Comparison of ENCODE assay signal across 13 cellular contexts in the genomic region with DNA sequence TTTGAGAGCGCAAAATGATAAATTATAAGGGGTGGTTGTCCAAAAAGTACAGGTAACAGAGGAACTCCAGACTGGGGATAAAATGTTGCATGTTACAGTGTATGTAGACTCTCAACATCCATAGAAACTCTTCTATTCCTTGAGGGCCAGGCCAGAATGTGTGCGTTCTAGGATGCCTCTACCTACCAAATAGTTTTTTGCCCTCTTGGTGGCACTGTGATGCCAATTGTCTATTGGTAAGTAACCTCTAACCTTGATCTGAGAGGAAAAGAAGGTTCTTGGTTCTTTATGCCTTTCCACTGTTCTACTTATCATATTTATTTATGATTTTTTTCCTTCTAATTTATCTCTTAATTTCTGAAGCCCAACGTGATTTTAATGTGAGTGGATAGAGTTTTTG.
A peak's percentile ranks its signal among the peaks of the same experiment; 100 is the strongest.
DNase-seq lines count a peak whose midpoint lies in the region; ATAC-seq, FAIRE-seq and TF ChIP-seq lines count a peak whose summit lies in the region.
"Had no signal": no experiment of that assay in that cellular context is flagged by ENCODE, and none has a peak within 500 bp of the region (broad histone marks: within the 10 kb centered on the region; RNA-seq: fewer than 3 reads in every experiment).

No MANE protein-coding gene starts in this region.

- H2BK15ac ChIP-seq in H1 (ENCODE audit: low read length) = no peak overlapping the region

- WGBS in H1 (ENCODE audit: extremely low coverage in 1 of 2, insufficient coverage in 1 of 2, insufficient read length in 1 of 2, insufficient replicate concordance in 2 of 2, low coverage in 1 of 2, low lambda C conversion rate in 2 of 2, missing lambda C conversion rate in 1 of 2), 2 experiments = 79% methylated on average over 3 of the region's 3 CpGs; no CpG with 5 or more reads in 1 of the 2 experiments
- WGBS in psoas muscle, 3 donors = 66 to 73% (median 72%) methylated on average over 3 of the region's 3 CpGs

- no peak overlapping the region for H3K23ac ChIP-seq in H1 (ENCODE audit: insufficient read length)

- H2BK12ac ChIP-seq in H1 (ENCODE audit: low read depth, low read length) = no peak overlapping the region

- no peak overlapping the region for H3K9ac ChIP-seq in H1 (replicated peaks in 1 of 4; ENCODE audit: extremely low read depth in 1 of 4, low read depth in 3 of 4, low read length in 3 of 4)

- no peak overlapping the region for H4K8ac ChIP-seq in H1 (ENCODE audit: extremely low read depth, insufficient read depth, low read length)

- no peak for TF ChIP-seq EP300 in H1 (IDR thresholded peaks at IDR 0.05; ENCODE audit: borderline replicate concordance in 1 of 2, low read depth in 2 of 2, low read length in 2 of 2)

- CTCF ChIA-PET in H1 (lab: Charles Lee; ENCODE audit: partially characterized antibody) = interaction anchor here (0.8 kb wide), 1 partner anchor 289 kb away, joined by 3 read pairs; no protein-coding TSS in a partner anchor

- no peak overlapping the region for H2BK20ac ChIP-seq in H1 (ENCODE audit: low read length)

- no peak overlapping the region for H2BK5ac ChIP-seq in H1 (ENCODE audit: low read depth, low read length)

- TF ChIP-seq CTCF in cardiac muscle cell (IDR thresholded peaks at IDR 0.05; ENCODE audit: low read depth, low read length) (peak; percentile 28), LNCaP clone FGC (IDR thresholded peaks at IDR 0.05; ENCODE audit: control insufficient read depth, extremely low read depth, insufficient read depth) (peak; percentile 53), H1 (IDR thresholded peaks at IDR 0.05; ENCODE audit: control extremely low read depth in 1 of 3, insufficient read depth in 1 of 3, low read depth in 1 of 3, low read length in 3 of 3) (peak in 2 of 3 experiments; percentile 29 to 36; a peak in 2 of 4 replicates), psoas muscle (IDR thresholded peaks at IDR 0.05) (peak; percentile 13)

- no peaks in the 10 kb centered on the region for H3K79me1 ChIP-seq in H1 (ENCODE audit: low read depth, low read length)

- intact Hi-C loops in left ventricle myocardium superior (cut with micrococcal nuclease) (loop anchor here (10.0 kb wide), 1 partner anchor 259 kb away; no protein-coding TSS in a partner anchor), psoas muscle (cut with DNase I) (no loop called here)

- H3K18ac ChIP-seq in H1 (ENCODE audit: extremely low read depth, low read length) = no peak overlapping the region

- no peak overlapping the region for H3K4me2 ChIP-seq in H1 (ENCODE audit: insufficient read depth in 1 of 2, low read depth in 2 of 2, low read length in 2 of 2)

- H3K4me1 ChIP-seq in cardiac muscle cell (ENCODE audit: low read depth) (no peaks in the 10 kb centered on the region), H1 (replicated peaks in 1 of 4; ENCODE audit: control insufficient read depth in 3 of 4, insufficient read depth in 4 of 4, low read length in 3 of 4) (no peaks in the 10 kb centered on the region), psoas muscle (no peaks in the 10 kb centered on the region)

- H2AK5ac ChIP-seq in H1 (ENCODE audit: low read depth, low read length) = no peak overlapping the region

- no peak overlapping the region for H4K91ac ChIP-seq in H1 (replicated peaks; ENCODE audit: insufficient read length, low read length)

- ATAC-seq in left ventricle myocardium superior = no peak
- ATAC-seq in psoas muscle = no peak
- ATAC-seq: stimulated activated naive CD8-positive, alpha-beta T cell treated with anti-CD3 and anti-CD28 coated beads, Interleukin-15, Interleukin-2, amounts not matched to agents 100 U/mL and 50 U/mL, for 24 hours had no signal

- H3K9me3 ChIP-seq in cardiac muscle cell (ENCODE audit: low read depth) = no peaks in the 10 kb centered on the region
- no peaks in the 10 kb centered on the region for H3K9me3 ChIP-seq in H1 (ENCODE audit: insufficient read depth in 2 of 2, low read depth in 1 of 2, low read length in 1 of 2)
- H3K9me3 ChIP-seq in psoas muscle = no peaks in the 10 kb centered on the region

- H3K27ac ChIP-seq in cardiac muscle cell (no peak overlapping the region), H1 (ENCODE audit: low read depth, low read length) (no peak overlapping the region), psoas muscle (no peak overlapping the region)

- no peak overlapping the region for H3K56ac ChIP-seq in H1 (replicated peaks; ENCODE audit: insufficient read length, low read depth, low read length)

- no peaks in the 10 kb centered on the region for H3K36me3 ChIP-seq in cardiac muscle cell
- no peaks in the 10 kb centered on the region for H3K36me3 ChIP-seq in H1 (ENCODE audit: control insufficient read depth in 2 of 4, insufficient read depth in 4 of 4, low read length in 3 of 4)
- H3K36me3 ChIP-seq in psoas muscle (ENCODE audit: insufficient read depth in 1 of 2, low read depth in 1 of 2) = no peaks in the 10 kb centered on the region

- FAIRE-seq in H1 (lab: Jason Lieb, UNC) (no peak), GM12892 (lab: Jason Lieb, UNC) (no peak)

- H3K23me2 ChIP-seq in H1 (ENCODE audit: low read depth, low read length) = no peaks in the 10 kb centered on the region

- DNase-seq in cardiac muscle cell (ENCODE audit: low read depth in 1 of 2, low spot score in 1 of 2) = peak in 1 of 2 donors; percentile 44
- no peak for DNase-seq in left ventricle myocardium superior
- peak; percentile 23 for DNase-seq in LNCaP clone FGC (ENCODE audit: low read depth)
- DNase-seq in H1 (ENCODE audit: low read depth in 1 of 2, low spot score in 2 of 2) = no peak
- no peak for DNase-seq in psoas muscle
- no peak for DNase-seq in GM12892 (ENCODE audit: insufficient read length)
- DNase-seq in effector CD8-positive, alpha-beta T cell (lab: John Stamatoyannopoulos, UW) = no peak
- no peak for DNase-seq in activated CD4-positive, CD25-positive, alpha-beta regulatory T cell (lab: John Stamatoyannopoulos, UW)
- DNase-seq: activated CD4-positive, alpha-beta T cell treated with anti-CD3 and anti-CD28 coated beads, Interleukin-2, amount 10 ng/mL, durations not matched to agents 7 days and 5 days; activated naive CD4-positive, alpha-beta T cell treated with Interleukin-2 at 50 U/mL for 16 hours; NCI-H187 treated with DMSO at 0.1 percent for 48 hours; nephron progenitor cell; stimulated activated naive CD8-positive, alpha-beta T cell treated with anti-CD3 and anti-CD28 coated beads, Interleukin-15, Interleukin-2, amounts not matched to agents 100 U/mL and 50 U/mL, for 24 hours had no signal

- H3K4me3 ChIP-seq in cardiac muscle cell (no peak overlapping the region), LNCaP clone FGC (ENCODE audit: low read depth, low read length) (no peak overlapping the region), H1 (ENCODE audit: extremely low read depth in 1 of 4, insufficient read depth in 2 of 4, low read depth in 3 of 4, low read length in 4 of 4) (no peak overlapping the region), psoas muscle (no peak overlapping the region)

- H4K20me1 ChIP-seq in H1 (replicated peaks in 1 of 2; ENCODE audit: control insufficient read depth in 1 of 2, insufficient read depth in 2 of 2, low read length in 2 of 2) = no peaks in the 10 kb centered on the region

- no peak overlapping the region for H2AFZ ChIP-seq in H1 (ENCODE audit: low read length)

- no peak overlapping the region for H2BK120ac ChIP-seq in H1 (replicated peaks; ENCODE audit: low read depth, low read length)

- no peak overlapping the region for H3K14ac ChIP-seq in H1 (ENCODE audit: insufficient read length)

- H3K4ac ChIP-seq in H1 (replicated peaks; ENCODE audit: insufficient read length, low read depth, low read length) = no peak overlapping the region

- H4K5ac ChIP-seq in H1 (ENCODE audit: insufficient read length, low read depth, low read length) = no peak overlapping the region

- POLR2A ChIA-PET in H1 (lab: Charles Lee; ENCODE audit: partially characterized antibody) = no interaction called here

- peak; percentile 66 to 67 for TF ChIP-seq RAD21 in H1 (IDR thresholded peaks at IDR 0.05 in 1 of 2, conservative IDR thresholded peaks at IDR 0.05 in 1 of 2; ENCODE audit: low read depth in 2 of 2, low read length in 2 of 2)

- no peak for TF ChIP-seq POLR2A in H1 (IDR thresholded peaks at IDR 0.05; ENCODE audit: control extremely low read depth in 1 of 2, low read depth in 2 of 2, low read length in 2 of 2)
- no peak for TF ChIP-seq POLR2A in GM12892 (IDR thresholded peaks at IDR 0.05; ENCODE audit: low read depth, low read length)

- H3K79me2 ChIP-seq in H1 (ENCODE audit: control insufficient read depth in 1 of 2, insufficient read depth in 2 of 2, low read length in 2 of 2) = no peaks in the 10 kb centered on the region

- H3K27me3 ChIP-seq in cardiac muscle cell (peaks cover 2% of the 10 kb centered on the region), H1 (replicated peaks in 1 of 4; ENCODE audit: control insufficient read depth in 3 of 4, extremely low read depth in 1 of 4, insufficient read depth in 3 of 4, low read length in 3 of 4) (no peaks in the 10 kb centered on the region), psoas muscle (ENCODE audit: insufficient read depth in 3 of 3, low read length in 2 of 3) (no peaks in the 10 kb centered on the region)

TF ChIP-seq in H1, 55 proteins besides CTCF, POLR2A, EP300 and RAD21:
- TF ChIP-seq JUN (IDR thresholded peaks at IDR 0.05; ENCODE audit: low read depth, low read length) (no peak), ASH2L (IDR thresholded peaks at IDR 0.05; ENCODE audit: low read length) (no peak), CHD2 (IDR thresholded peaks at IDR 0.05; ENCODE audit: low read length) (no peak), SIN3A (conservative IDR thresholded peaks at IDR 0.05 in 1 of 2, IDR thresholded peaks at IDR 0.05 in 1 of 2; ENCODE audit: low read depth in 1 of 2, low read length in 2 of 2) (no peak), NRF1 (IDR thresholded peaks at IDR 0.05; ENCODE audit: low read depth, low read length) (no peak), CREB1 (IDR thresholded peaks at IDR 0.05) (no peak), RFX5 (IDR thresholded peaks at IDR 0.05; ENCODE audit: borderline replicate concordance, low read depth, low read length) (no peak), CBX5 (IDR thresholded peaks at IDR 0.05; ENCODE audit: low read depth, low read length) (no peak), POU5F1 (IDR thresholded peaks at IDR 0.05; ENCODE audit: low read depth, low read length) (no peak), CTBP2 (IDR thresholded peaks at IDR 0.05; ENCODE audit: borderline replicate concordance, insufficient read depth, insufficient read length, low read length) (no peak), GABPA (IDR thresholded peaks at IDR 0.05; ENCODE audit: borderline replicate concordance, insufficient read depth, low read length) (no peak)
- TF ChIP-seq, protein P1, sequence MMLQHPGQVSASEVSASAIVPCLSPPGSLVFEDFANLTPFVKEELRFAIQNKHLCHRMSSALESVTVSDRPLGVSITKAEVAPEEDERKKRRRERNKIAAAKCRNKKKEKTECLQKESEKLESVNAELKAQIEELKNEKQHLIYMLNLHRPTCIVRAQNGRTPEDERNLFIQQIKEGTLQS (IDR thresholded peaks at IDR 0.05; ENCODE audit: insufficient read depth, low read depth, low read length) = no peak
